Comparison of ENCODE assay signal across 1 cellular context in genomic region chr20:7124120-7124519, GRCh38.
TF ChIP-seq lines count a peak whose summit lies in the region.

No MANE protein-coding gene starts in this region.

TF ChIP-seq in GM23338, 12 proteins besides CTCF, POLR2A, EP300 and RAD21 (continued from another document):
- TF ChIP-seq, protein P1, sequence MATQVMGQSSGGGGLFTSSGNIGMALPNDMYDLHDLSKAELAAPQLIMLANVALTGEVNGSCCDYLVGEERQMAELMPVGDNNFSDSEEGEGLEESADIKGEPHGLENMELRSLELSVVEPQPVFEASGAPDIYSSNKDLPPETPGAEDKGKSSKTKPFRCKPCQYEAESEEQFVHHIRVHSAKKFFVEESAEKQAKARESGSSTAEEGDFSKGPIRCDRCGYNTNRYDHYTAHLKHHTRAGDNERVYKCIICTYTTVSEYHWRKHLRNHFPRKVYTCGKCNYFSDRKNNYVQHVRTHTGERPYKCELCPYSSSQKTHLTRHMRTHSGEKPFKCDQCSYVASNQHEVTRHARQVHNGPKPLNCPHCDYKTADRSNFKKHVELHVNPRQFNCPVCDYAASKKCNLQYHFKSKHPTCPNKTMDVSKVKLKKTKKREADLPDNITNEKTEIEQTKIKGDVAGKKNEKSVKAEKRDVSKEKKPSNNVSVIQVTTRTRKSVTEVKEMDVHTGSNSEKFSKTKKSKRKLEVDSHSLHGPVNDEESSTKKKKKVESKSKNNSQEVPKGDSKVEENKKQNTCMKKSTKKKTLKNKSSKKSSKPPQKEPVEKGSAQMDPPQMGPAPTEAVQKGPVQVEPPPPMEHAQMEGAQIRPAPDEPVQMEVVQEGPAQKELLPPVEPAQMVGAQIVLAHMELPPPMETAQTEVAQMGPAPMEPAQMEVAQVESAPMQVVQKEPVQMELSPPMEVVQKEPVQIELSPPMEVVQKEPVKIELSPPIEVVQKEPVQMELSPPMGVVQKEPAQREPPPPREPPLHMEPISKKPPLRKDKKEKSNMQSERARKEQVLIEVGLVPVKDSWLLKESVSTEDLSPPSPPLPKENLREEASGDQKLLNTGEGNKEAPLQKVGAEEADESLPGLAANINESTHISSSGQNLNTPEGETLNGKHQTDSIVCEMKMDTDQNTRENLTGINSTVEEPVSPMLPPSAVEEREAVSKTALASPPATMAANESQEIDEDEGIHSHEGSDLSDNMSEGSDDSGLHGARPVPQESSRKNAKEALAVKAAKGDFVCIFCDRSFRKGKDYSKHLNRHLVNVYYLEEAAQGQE (IDR thresholded peaks at IDR 0.05; ENCODE audit: unreplicated experiment): no peak
- no peak for TF ChIP-seq ZNF114 (CRISPR knock-in tag; IDR thresholded peaks at IDR 0.05)
- no peak for TF ChIP-seq POLR2AphosphoS5 (IDR thresholded peaks at IDR 0.05; ENCODE audit: low read depth)
- TF ChIP-seq, protein P2, sequence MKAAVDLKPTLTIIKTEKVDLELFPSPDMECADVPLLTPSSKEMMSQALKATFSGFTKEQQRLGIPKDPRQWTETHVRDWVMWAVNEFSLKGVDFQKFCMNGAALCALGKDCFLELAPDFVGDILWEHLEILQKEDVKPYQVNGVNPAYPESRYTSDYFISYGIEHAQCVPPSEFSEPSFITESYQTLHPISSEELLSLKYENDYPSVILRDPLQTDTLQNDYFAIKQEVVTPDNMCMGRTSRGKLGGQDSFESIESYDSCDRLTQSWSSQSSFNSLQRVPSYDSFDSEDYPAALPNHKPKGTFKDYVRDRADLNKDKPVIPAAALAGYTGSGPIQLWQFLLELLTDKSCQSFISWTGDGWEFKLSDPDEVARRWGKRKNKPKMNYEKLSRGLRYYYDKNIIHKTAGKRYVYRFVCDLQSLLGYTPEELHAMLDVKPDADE (IDR thresholded peaks at IDR 0.05): no peak
- TF ChIP-seq EZH2 (IDR thresholded peaks at IDR 0.05; ENCODE audit: low read depth, unreplicated experiment): no peak
